1 cellular context compared by ENCODE assay signal in the genomic region with DNA sequence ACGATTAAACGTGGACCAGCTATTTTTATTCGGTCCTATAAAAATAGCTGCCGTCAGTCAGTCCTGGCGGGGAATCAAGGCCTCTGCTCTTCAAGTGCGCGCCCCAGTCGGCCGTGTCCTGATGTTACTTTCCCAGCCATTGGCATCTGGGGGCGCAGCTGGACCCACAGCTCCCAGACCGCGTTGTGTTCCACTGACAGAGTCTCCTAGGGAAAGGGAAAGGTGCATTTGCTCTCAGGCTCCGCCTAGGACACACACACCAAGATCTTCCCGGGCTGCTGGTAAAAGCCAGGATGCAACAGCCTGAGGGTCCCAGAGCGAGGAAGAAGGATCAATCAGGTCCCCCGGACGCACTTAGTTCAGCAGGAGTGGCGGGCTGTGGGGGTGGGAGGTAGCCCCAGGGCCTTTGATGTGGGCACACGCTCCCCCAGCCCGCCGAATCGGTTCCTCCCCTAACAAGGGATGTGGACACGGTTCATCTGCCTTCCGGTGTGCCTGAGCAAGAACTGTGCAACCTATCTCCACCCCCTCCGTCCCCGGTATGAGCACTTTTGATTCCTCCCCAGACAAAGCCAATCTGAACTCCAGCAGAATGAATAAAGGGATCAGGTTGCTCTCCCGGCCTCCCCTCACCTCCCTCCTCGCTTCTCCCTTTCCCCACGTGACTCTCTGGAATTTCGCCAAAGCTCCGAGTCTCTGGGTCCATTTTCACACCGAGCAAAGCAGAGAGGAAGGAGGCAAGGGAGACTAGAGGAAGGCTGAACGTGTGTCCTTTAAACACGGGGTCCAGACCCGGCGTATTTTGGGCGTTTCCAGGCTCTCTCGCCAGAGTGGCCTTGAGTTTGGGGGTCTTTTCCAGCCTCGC.
A peak's percentile ranks its signal among the peaks of the same experiment; 100 is the strongest.
TF ChIP-seq lines count a peak whose summit lies in the region.

No MANE protein-coding gene starts in this region.

TF ChIP-seq in HEK293, 187 proteins besides CTCF, POLR2A, EP300 and RAD21 (continued from another document and continues in another):
- TF ChIP-seq, protein P1, sequence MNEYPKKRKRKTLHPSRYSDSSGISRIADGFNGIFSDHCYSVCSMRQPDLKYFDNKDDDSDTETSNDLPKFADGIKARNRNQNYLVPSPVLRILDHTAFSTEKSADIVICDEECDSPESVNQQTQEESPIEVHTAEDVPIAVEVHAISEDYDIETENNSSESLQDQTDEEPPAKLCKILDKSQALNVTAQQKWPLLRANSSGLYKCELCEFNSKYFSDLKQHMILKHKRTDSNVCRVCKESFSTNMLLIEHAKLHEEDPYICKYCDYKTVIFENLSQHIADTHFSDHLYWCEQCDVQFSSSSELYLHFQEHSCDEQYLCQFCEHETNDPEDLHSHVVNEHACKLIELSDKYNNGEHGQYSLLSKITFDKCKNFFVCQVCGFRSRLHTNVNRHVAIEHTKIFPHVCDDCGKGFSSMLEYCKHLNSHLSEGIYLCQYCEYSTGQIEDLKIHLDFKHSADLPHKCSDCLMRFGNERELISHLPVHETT (tag by site-specific recombination; IDR thresholded peaks at IDR 0.05), result no peak; the same call in 1 of the 2 replicates
- TF ChIP-seq TRIM28 (IDR thresholded peaks at IDR 0.05; ENCODE audit: borderline replicate concordance, low read length), result peak; percentile 81
- TF ChIP-seq ZNF132 (tag by site-specific recombination; IDR thresholded peaks at IDR 0.05; ENCODE audit: borderline replicate concordance), result no peak
- TF ChIP-seq GLI4 (tag by site-specific recombination; IDR thresholded peaks at IDR 0.05), result no peak
- no peak for TF ChIP-seq HOXA7 (CRISPR knock-in tag; IDR thresholded peaks at IDR 0.05; ENCODE audit: borderline replicate concordance)
- no peak for TF ChIP-seq HOXD13 (CRISPR knock-in tag; IDR thresholded peaks at IDR 0.05; ENCODE audit: borderline replicate concordance)
- TF ChIP-seq, protein P2, sequence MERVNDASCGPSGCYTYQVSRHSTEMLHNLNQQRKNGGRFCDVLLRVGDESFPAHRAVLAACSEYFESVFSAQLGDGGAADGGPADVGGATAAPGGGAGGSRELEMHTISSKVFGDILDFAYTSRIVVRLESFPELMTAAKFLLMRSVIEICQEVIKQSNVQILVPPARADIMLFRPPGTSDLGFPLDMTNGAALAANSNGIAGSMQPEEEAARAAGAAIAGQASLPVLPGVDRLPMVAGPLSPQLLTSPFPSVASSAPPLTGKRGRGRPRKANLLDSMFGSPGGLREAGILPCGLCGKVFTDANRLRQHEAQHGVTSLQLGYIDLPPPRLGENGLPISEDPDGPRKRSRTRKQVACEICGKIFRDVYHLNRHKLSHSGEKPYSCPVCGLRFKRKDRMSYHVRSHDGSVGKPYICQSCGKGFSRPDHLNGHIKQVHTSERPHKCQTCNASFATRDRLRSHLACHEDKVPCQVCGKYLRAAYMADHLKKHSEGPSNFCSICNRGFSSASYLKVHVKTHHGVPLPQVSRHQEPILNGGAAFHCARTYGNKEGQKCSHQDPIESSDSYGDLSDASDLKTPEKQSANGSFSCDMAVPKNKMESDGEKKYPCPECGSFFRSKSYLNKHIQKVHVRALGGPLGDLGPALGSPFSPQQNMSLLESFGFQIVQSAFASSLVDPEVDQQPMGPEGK (tag by site-specific recombination; IDR thresholded peaks at IDR 0.05), result peak; percentile 77
- no peak for TF ChIP-seq ZNF529 (tag by site-specific recombination; IDR thresholded peaks at IDR 0.05; ENCODE audit: insufficient replicate concordance)
- TF ChIP-seq ZNF223 (tag by site-specific recombination; IDR thresholded peaks at IDR 0.05), result no peak
- no peak for TF ChIP-seq ZNF157 (tag by site-specific recombination; IDR thresholded peaks at IDR 0.05)
- peak; percentile 98 for TF ChIP-seq ZBTB17 (tag by site-specific recombination; IDR thresholded peaks at IDR 0.05)
- TF ChIP-seq ZNF837 (tag by site-specific recombination; IDR thresholded peaks at IDR 0.05), result no peak
- peak; percentile 75 for TF ChIP-seq SP2 (tag by site-specific recombination; IDR thresholded peaks at IDR 0.05)
- no peak for TF ChIP-seq ZNF626 (tag by site-specific recombination; IDR thresholded peaks at IDR 0.05)
- TF ChIP-seq ZNF266 (tag by site-specific recombination; IDR thresholded peaks at IDR 0.05; ENCODE audit: low read depth), result no peak
- no peak for TF ChIP-seq MEIS1 (CRISPR knock-in tag; IDR thresholded peaks at IDR 0.05; ENCODE audit: borderline replicate concordance)
- TF ChIP-seq SP3 (tag by site-specific recombination; IDR thresholded peaks at IDR 0.05), result no peak; the same call in 1 of the 2 replicates
- peak; percentile 98 for TF ChIP-seq MZF1 (tag by site-specific recombination; IDR thresholded peaks at IDR 0.05; ENCODE audit: borderline replicate concordance)
- TF ChIP-seq ELK4 (IDR thresholded peaks at IDR 0.05; ENCODE audit: borderline replicate concordance, low read depth, low read length), result no peak
- TF ChIP-seq ZSCAN30 (tag by site-specific recombination; IDR thresholded peaks at IDR 0.05), result no peak; the same call in 1 of the 2 replicates
- no peak for TF ChIP-seq BCL6B (tag by site-specific recombination; IDR thresholded peaks at IDR 0.05)
- peak; percentile 48; the same call in 1 of the 2 replicates for TF ChIP-seq ZNF843 (tag by site-specific recombination; IDR thresholded peaks at IDR 0.05)
- no peak for TF ChIP-seq KLF1 (tag by site-specific recombination; IDR thresholded peaks at IDR 0.05)
- TF ChIP-seq ZNF510 (tag by site-specific recombination; IDR thresholded peaks at IDR 0.05; ENCODE audit: insufficient replicate concordance), result no peak
- TF ChIP-seq KLF17 (tag by site-specific recombination; IDR thresholded peaks at IDR 0.05), result no peak
- TF ChIP-seq ZNF600 (tag by site-specific recombination; IDR thresholded peaks at IDR 0.05), result peak; percentile 82
- no peak for TF ChIP-seq REPIN1 (tag by site-specific recombination; IDR thresholded peaks at IDR 0.05; ENCODE audit: low read depth)
- TF ChIP-seq ZBTB8A (tag by site-specific recombination; IDR thresholded peaks at IDR 0.05), result peak; percentile 91
- no peak for TF ChIP-seq GLI2 (tag by site-specific recombination; IDR thresholded peaks at IDR 0.05; ENCODE audit: borderline replicate concordance, low read depth)
- TF ChIP-seq ZNF629 (tag by site-specific recombination; IDR thresholded peaks at IDR 0.05), result 0 out of 2 replicates have a peak, but pooled peaks have one; percentile 39
- TF ChIP-seq ZNF18 (tag by site-specific recombination; IDR thresholded peaks at IDR 0.05), result peak; percentile 91
- no peak for TF ChIP-seq ZNF302 (tag by site-specific recombination; IDR thresholded peaks at IDR 0.05; ENCODE audit: low read depth)
- peak; percentile 88; the same call in 1 of the 2 replicates for TF ChIP-seq ZNF394 (tag by site-specific recombination; IDR thresholded peaks at IDR 0.05; ENCODE audit: borderline replicate concordance)
- TF ChIP-seq ZNF169 (tag by site-specific recombination; IDR thresholded peaks at IDR 0.05), result no peak
- TF ChIP-seq, protein P3, sequence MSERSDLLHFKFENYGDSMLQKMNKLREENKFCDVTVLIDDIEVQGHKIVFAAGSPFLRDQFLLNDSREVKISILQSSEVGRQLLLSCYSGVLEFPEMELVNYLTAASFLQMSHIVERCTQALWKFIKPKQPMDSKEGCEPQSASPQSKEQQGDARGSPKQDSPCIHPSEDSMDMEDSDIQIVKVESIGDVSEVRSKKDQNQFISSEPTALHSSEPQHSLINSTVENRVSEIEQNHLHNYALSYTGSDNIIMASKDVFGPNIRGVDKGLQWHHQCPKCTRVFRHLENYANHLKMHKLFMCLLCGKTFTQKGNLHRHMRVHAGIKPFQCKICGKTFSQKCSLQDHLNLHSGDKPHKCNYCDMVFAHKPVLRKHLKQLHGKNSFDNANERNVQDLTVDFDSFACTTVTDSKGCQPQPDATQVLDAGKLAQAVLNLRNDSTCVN (tag by site-specific recombination; optimal IDR thresholded peaks at IDR 0.05), result peak; percentile 29
- TF ChIP-seq ZNF518A (tag by site-specific recombination; conservative IDR thresholded peaks at IDR 0.05; ENCODE audit: low read depth), result no peak
- TF ChIP-seq ZNF585B (tag by site-specific recombination; IDR thresholded peaks at IDR 0.05), result no peak
- TF ChIP-seq ZBTB20 (tag by site-specific recombination; IDR thresholded peaks at IDR 0.05), result no peak; the same call in none of the 2 replicates
- no peak for TF ChIP-seq ZNF23 (tag by site-specific recombination; IDR thresholded peaks at IDR 0.05; ENCODE audit: borderline replicate concordance)
